In the genomic region with DNA sequence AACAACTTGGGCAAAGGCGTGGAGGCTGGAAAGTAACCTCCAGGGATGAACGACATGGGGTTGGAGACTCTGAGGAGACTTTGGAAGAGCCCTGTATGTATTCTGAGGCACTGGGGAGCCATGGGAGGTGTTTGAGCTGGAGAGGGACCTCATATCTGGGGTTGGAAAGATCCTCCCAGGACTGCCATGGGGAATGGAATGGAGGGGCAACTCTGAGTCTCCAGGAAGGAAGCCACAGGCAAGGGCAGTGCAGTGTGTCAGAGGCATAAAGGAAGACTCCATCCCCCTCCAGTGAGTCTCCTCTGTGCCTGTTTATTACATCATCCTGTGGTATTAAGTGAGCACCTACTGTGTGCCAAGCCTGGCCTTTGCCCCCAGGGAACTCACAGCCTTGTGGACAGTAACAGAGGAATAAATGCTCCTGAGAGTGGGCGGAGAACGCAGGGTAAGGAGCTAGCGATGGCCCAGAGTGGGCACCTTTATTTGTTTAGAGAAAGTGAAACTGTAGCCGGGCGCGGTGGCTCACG, we compare ENCODE assay signal across 8 cellular contexts. TPM values are rescaled to one million over a fixed set of nuclear protein-coding genes. Genes with fewer than 3 reads are reported as not detected.
DNase-seq lines count a peak whose midpoint lies in the region; ATAC-seq and TF ChIP-seq lines count a peak whose summit lies in the region.

No MANE protein-coding gene starts in this region.

- DNase-seq in DND-41 (no peak), OCI-M1 (lab: John Stamatoyannopoulos, UW) (peak; percentile 51), epithelial cell of prostate (ENCODE audit: low read depth, low spot score) (no peak), gastrocnemius medialis (no peak), posterior cingulate gyrus (no peak), SKM-1 (lab: John Stamatoyannopoulos, UW; ENCODE audit: unreplicated experiment) (no peak), HuH-7.5 (ENCODE audit: low spot score) (no peak)
- no peak for DNase-seq in stimulated activated naive CD4-positive, alpha-beta T cell treated with Interleukin-2 at 50 U/mL for 16 hours (lab: John Stamatoyannopoulos, UW)

- in situ Hi-C loops in gastrocnemius medialis (cut with MboI; ENCODE audit: low sequenced_read_pairs in 4 of 4), result no loop called here

- H3K4me1 ChIP-seq in DND-41 (ENCODE audit: insufficient read depth, low read length) (peaks cover 36% of the 10 kb centered on the region), gastrocnemius medialis (peaks cover 36 to 43% of the 10 kb centered on the region in 2 donors)

- TF ChIP-seq CTCF in DND-41 (IDR thresholded peaks at IDR 0.05; ENCODE audit: borderline replicate concordance, extremely low read depth, low read length, poor library complexity, severe bottlenecking), result no peak
- TF ChIP-seq CTCF in gastrocnemius medialis (IDR thresholded peaks at IDR 0.05 in 4 of 5, conservative IDR thresholded peaks at IDR 0.05 in 1 of 5), result no peak

- peak overlapping the region; percentile 73 for H3K27ac ChIP-seq in DND-41 (ENCODE audit: low read length)
- peak overlapping the region; percentile 93 for H3K27ac ChIP-seq in epithelial cell of prostate
- peak overlapping the region; percentile 99 to 100 (median 100) for H3K27ac ChIP-seq in gastrocnemius medialis

- H3K9me3 ChIP-seq in DND-41 (ENCODE audit: insufficient read depth, low read length, severe bottlenecking) (no peaks in the 10 kb centered on the region), gastrocnemius medialis (no peaks in the 10 kb centered on the region)

- H3K36me3 ChIP-seq in DND-41 (ENCODE audit: insufficient read depth, low read length), result peaks cover 58% of the 10 kb centered on the region
- peaks cover 0 to 19% of the 10 kb centered on the region in 2 donors for H3K36me3 ChIP-seq in gastrocnemius medialis

- no peak for ATAC-seq in DND-41 (ENCODE audit: insufficient read depth, low read depth)
- no peak for ATAC-seq in gastrocnemius medialis

- H3K27me3 ChIP-seq in DND-41 (ENCODE audit: insufficient read depth, low read length, poor library complexity) (no peaks in the 10 kb centered on the region), gastrocnemius medialis (no peaks in the 10 kb centered on the region)

- intact Hi-C loops in gastrocnemius medialis (cut with DNase I; ENCODE audit: low total_unique reads) (loop anchor here (5.0 kb wide), 2 partner anchors 53 to 118 kb away; a partner anchor contains a TSS), posterior cingulate gyrus (cut with DNase I) (no loop called here)

- peak overlapping the region; percentile 100 for H3K9ac ChIP-seq in DND-41 (ENCODE audit: low read depth, low read length)

- H3K4me3 ChIP-seq in DND-41 (ENCODE audit: low read depth in 1 of 2, low read length in 2 of 2) (peak overlapping the region in 1 of 2 experiments; percentile 100; a peak in 2 of 4 replicates), gastrocnemius medialis (peak overlapping the region in 1 of 4 donors; percentile 100)

- peaks cover 65% of the 10 kb centered on the region for H3K79me2 ChIP-seq in DND-41 (ENCODE audit: insufficient read depth, low read length)

- H3K4me2 ChIP-seq in DND-41 (ENCODE audit: insufficient read depth, low read length), result peak overlapping the region; percentile 84

- TF ChIP-seq POLR2A in gastrocnemius medialis (IDR thresholded peaks at IDR 0.05), result no peak

- peaks cover 68% of the 10 kb centered on the region for H4K20me1 ChIP-seq in DND-41 (ENCODE audit: insufficient read depth, low read length)

- H2AFZ ChIP-seq in DND-41 (ENCODE audit: low read depth, low read length), result no peak overlapping the region

RNA-seq across cellular contexts. Expression of a gene that starts 7.7 kb away (rescaled TPM):
- total RNA-seq in gastrocnemius medialis, result under 1 TPM in 1 of 4 donors, not detected in 3; 0.11 TPM

RNA-seq across cellular contexts. Expression of a gene that starts 18.0 kb away (rescaled TPM):
- total RNA-seq in gastrocnemius medialis, result 100 to 1,000 TPM; 152 to 383 (median 303) TPM

RNA-seq across cellular contexts. Expression of a gene that starts 25.1 kb away (rescaled TPM):
- total RNA-seq in gastrocnemius medialis, result 1 to 10 TPM in 2 of 4 donors, under 1 TPM in 2; 0.80 to 3.9 (median 1.2) TPM

RNA-seq across cellular contexts. Expression of a gene that starts 33.7 kb away (rescaled TPM):
- total RNA-seq in gastrocnemius medialis, result not detected

RNA-seq across cellular contexts. Expression of a gene that starts 37.6 kb away (rescaled TPM):
- total RNA-seq in gastrocnemius medialis, result 10 to 100 TPM; 23.9 to 29.2 (median 26.5) TPM
